23 cellular contexts compared by ENCODE assay signal in the genomic region with DNA sequence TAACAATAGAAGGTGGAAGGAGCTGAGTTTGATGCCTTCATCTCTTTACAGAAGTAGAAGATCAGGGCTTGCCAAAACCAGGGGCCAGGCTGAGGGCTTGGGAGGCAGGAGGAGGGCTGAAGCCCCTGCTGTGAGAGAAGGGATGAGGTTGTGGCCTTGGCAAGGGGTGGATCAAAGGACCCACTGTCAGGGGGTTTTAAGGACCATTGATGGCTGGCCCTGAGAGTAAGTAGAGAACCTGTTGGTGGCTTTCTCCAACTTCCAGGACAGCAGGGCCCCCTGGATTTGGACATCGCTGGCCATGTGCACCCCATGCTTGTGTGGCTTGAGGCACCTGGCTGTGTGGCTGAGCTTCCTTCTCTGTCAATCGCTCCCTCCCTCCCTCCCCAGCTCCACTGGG.
"Had no signal": no experiment of that assay in that cellular context is flagged by ENCODE, and none has a peak within 500 bp of the region (broad histone marks: within the 10 kb centered on the region; RNA-seq: fewer than 3 reads in every experiment).

No MANE protein-coding gene starts in this region.

- H3K36me3 ChIP-seq: colonic mucosa, esophagus squamous epithelium, gastrocnemius medialis, left lung, lower lobe of right lung had no signal

- ATAC-seq: effector memory CD8-positive, alpha-beta T cell; gastrocnemius medialis; left cardiac atrium; left lung; left ventricle myocardium superior; lower lobe of right lung had no signal

- H3K9me3 Mint-ChIP-seq: central memory CD8-positive, alpha-beta T cell; effector memory CD8-positive, alpha-beta T cell; immature natural killer cell had no signal

- H3K4me1 ChIP-seq: colonic mucosa, esophagus squamous epithelium, gastrocnemius medialis, left lung, lower lobe of right lung had no signal

- H3K4me3 ChIP-seq: colonic mucosa, dorsolateral prefrontal cortex, esophagus squamous epithelium, gastrocnemius medialis, hepatocyte, left lung, lower lobe of right lung had no signal

- H3K4me1 Mint-ChIP-seq: central memory CD8-positive, alpha-beta T cell; immature natural killer cell had no signal

- H3K27ac ChIP-seq: colonic mucosa, dorsolateral prefrontal cortex, epithelial cell of prostate, esophagus squamous epithelium, gastrocnemius medialis, hepatocyte, left lung, lower lobe of right lung had no signal

- H3K27me3 ChIP-seq: colonic mucosa, gastrocnemius medialis, hepatocyte, left lung had no signal

- H3K4me3 Mint-ChIP-seq: central memory CD8-positive, alpha-beta T cell; effector memory CD8-positive, alpha-beta T cell; endodermal cell; immature natural killer cell had no signal

- DNase-seq: cerebellar nuclear complex; colonic mucosa; dermis blood vessel endothelial cell; dorsolateral prefrontal cortex; effector CD8-positive, alpha-beta T cell; effector memory CD8-positive, alpha-beta T cell; endodermal cell; esophagus squamous epithelium; foreskin fibroblast; foreskin melanocyte; gastrocnemius medialis; glutamatergic neuron; hypothalamus; immature natural killer cell; left cardiac atrium; left lung; left ventricle myocardium superior; lower lobe of right lung; mesenchymal stem cell; midbrain had no signal

- H3K27ac Mint-ChIP-seq: effector memory CD8-positive, alpha-beta T cell; endodermal cell; immature natural killer cell had no signal

- H3K4me2 ChIP-seq: hepatocyte had no signal

- H3K36me3 Mint-ChIP-seq: immature natural killer cell had no signal

- H3K9me3 ChIP-seq: colonic mucosa, esophagus squamous epithelium, gastrocnemius medialis, lower lobe of right lung had no signal

- H3K79me2 ChIP-seq: hepatocyte had no signal
